Comparison of ENCODE assay signal across 29 cellular contexts in genomic region chr3:38094999-38095398, GRCh38. TPM values are rescaled to one million over a fixed set of nuclear protein-coding genes. Genes with fewer than 3 reads are reported as not detected.
DNase-seq lines count a peak whose midpoint lies in the region; ATAC-seq, FAIRE-seq and TF ChIP-seq lines count a peak whose summit lies in the region.
"Had no signal": no experiment of that assay in that cellular context is flagged by ENCODE, and none has a peak within 500 bp of the region (broad histone marks: within the 10 kb centered on the region; RNA-seq: fewer than 3 reads in every experiment).

No MANE protein-coding gene starts in this region.

- ATAC-seq in IMR-90 (ENCODE audit: low read depth) (no peak), HG03097 (IDR thresholded peaks at IDR 0.05; ENCODE audit: low FRiP score, unreplicated experiment) (no peak), omental fat pad (ENCODE audit: low FRiP score) (no peak), HG03520 (IDR thresholded peaks at IDR 0.05; ENCODE audit: unreplicated experiment) (no peak)
- no peak for ATAC-seq in stimulated activated effector memory CD8-positive, alpha-beta T cell treated with anti-CD3 and anti-CD28 coated beads, Interleukin-12 subunit alpha, Interleukin-12 subunit beta, amount 100 ng/mL, for 72 hours
- ATAC-seq: A549, GM23338 had no signal

- TF ChIP-seq CTCF in IMR-90 (conservative IDR thresholded peaks at IDR 0.05; ENCODE audit: low read depth, low read length), result no peak
- no peak for TF ChIP-seq CTCF in bronchial epithelial cell (IDR thresholded peaks at IDR 0.05; ENCODE audit: insufficient read depth, low read length, severe bottlenecking)
- no peak for TF ChIP-seq CTCF in H1 (IDR thresholded peaks at IDR 0.05; ENCODE audit: control extremely low read depth in 1 of 3, insufficient read depth in 1 of 3, low read depth in 1 of 3, low read length in 3 of 3)
- TF ChIP-seq CTCF in omental fat pad (IDR thresholded peaks at IDR 0.05), result no peak

- H3K18ac ChIP-seq in IMR-90 (ENCODE audit: low read depth, low read length) (no peak overlapping the region), H1 (ENCODE audit: extremely low read depth, low read length) (no peak overlapping the region)

- no peaks in the 10 kb centered on the region for H3K9me1 ChIP-seq in IMR-90 (ENCODE audit: insufficient read depth, low read length)

- H3K9me3 Mint-ChIP-seq in stimulated activated effector memory CD8-positive, alpha-beta T cell treated with anti-CD3 and anti-CD28 coated beads, Interleukin-12 subunit alpha, Interleukin-12 subunit beta, amount 100 ng/mL, for 72 hours, result no peaks in the 10 kb centered on the region
- H3K9me3 Mint-ChIP-seq: CD14-positive monocyte; CD4-positive, alpha-beta T cell; CD8-positive, alpha-beta memory T cell; GM23338; HFFc6 had no signal

- intact Hi-C loops in IMR-90 (cut with micrococcal nuclease), result no loop called here

- TF ChIP-seq POLR2A in IMR-90 (IDR thresholded peaks at IDR 0.05; ENCODE audit: low read depth, low read length) (no peak), H1 (IDR thresholded peaks at IDR 0.05; ENCODE audit: control extremely low read depth in 1 of 2, low read depth in 2 of 2, low read length in 2 of 2) (no peak)

- DNase-seq in IMR-90 (no peak), bronchial epithelial cell (ENCODE audit: low read depth) (no peak), H1 (ENCODE audit: low read depth in 1 of 2, low spot score in 2 of 2) (no peak), omental fat pad (ENCODE audit: low spot score) (no peak)
- no peak for DNase-seq in stimulated activated effector memory CD8-positive, alpha-beta T cell treated with anti-CD3 and anti-CD28 coated beads, Interleukin-12 subunit alpha, Interleukin-12 subunit beta, amount 100 ng/mL, for 72 hours (ENCODE audit: low spot score in 2 of 2)
- DNase-seq: 8988T; ACHN; AML-193; BE2C; Calu3; CD4-positive, alpha-beta T cell; CD8-positive, alpha-beta memory T cell; COR-L47; DMS53; DMS79 treated with DMSO at 0.1 percent for 48 hours; GF-D8; HFFc6 had no signal

- no peaks in the 10 kb centered on the region for H3K79me2 ChIP-seq in H1 (ENCODE audit: control insufficient read depth in 1 of 2, insufficient read depth in 2 of 2, low read length in 2 of 2)

- peak; percentile 73 for FAIRE-seq in bronchial epithelial cell (lab: Jason Lieb, UNC)
- FAIRE-seq in H1 (lab: Jason Lieb, UNC), result no peak
- FAIRE-seq: A549, GM12891, GM18507, H54 had no signal

- H3K79me1 ChIP-seq in IMR-90 (ENCODE audit: low read depth in 1 of 2, low read length in 2 of 2) (no peaks in the 10 kb centered on the region), H1 (ENCODE audit: low read depth, low read length) (no peaks in the 10 kb centered on the region)

- H3K23ac ChIP-seq in IMR-90 (ENCODE audit: low read depth, low read length) (no peak overlapping the region), H1 (ENCODE audit: insufficient read length) (no peak overlapping the region)

- H4K8ac ChIP-seq in IMR-90 (ENCODE audit: low read depth in 2 of 2, low read length in 2 of 2), result no peak overlapping the region
- H4K8ac ChIP-seq in H1 (ENCODE audit: extremely low read depth, insufficient read depth, low read length), result no peak overlapping the region

- BruUV-seq in IMR-90 (replicated peaks; lab: Mats Ljungman, UMichigan), result no TSS peak

- no peak overlapping the region for H3K4me3 ChIP-seq in IMR-90 (ENCODE audit: insufficient read depth, low read depth, low read length)
- no peak overlapping the region for H3K4me3 ChIP-seq in bronchial epithelial cell (ENCODE audit: low read depth, low read length)
- no peak overlapping the region for H3K4me3 ChIP-seq in H1 (ENCODE audit: extremely low read depth in 1 of 4, insufficient read depth in 2 of 4, low read depth in 3 of 4, low read length in 4 of 4)
- H3K4me3 ChIP-seq: A549; BLaER1 treated with 17β-estradiol and CSF1 and Interleukin-3, amounts not matched to agents 10 nM and 100 nM; GM23338; HAP-1 had no signal

- H3K4me2 ChIP-seq in IMR-90 (ENCODE audit: low read depth, low read length) (no peak overlapping the region), H1 (ENCODE audit: insufficient read depth in 1 of 2, low read depth in 2 of 2, low read length in 2 of 2) (no peak overlapping the region)
- H3K4me2 ChIP-seq: A549, GM23338 had no signal

- no peak overlapping the region for H3K14ac ChIP-seq in IMR-90 (replicated peaks; ENCODE audit: low read depth, low read length)
- H3K14ac ChIP-seq in H1 (ENCODE audit: insufficient read length), result no peak overlapping the region

- no peak for TF ChIP-seq EP300 in H1 (IDR thresholded peaks at IDR 0.05; ENCODE audit: borderline replicate concordance in 1 of 2, low read depth in 2 of 2, low read length in 2 of 2)

- no peak overlapping the region for H2BK12ac ChIP-seq in H1 (ENCODE audit: low read depth, low read length)

- H2BK15ac ChIP-seq in IMR-90 (ENCODE audit: low read depth, low read length) (no peak overlapping the region), H1 (ENCODE audit: low read length) (0 out of 2 replicates have a peak overlapping the region, but pooled peaks have one; percentile 46)

- no peak overlapping the region for H2BK20ac ChIP-seq in IMR-90 (ENCODE audit: low read depth, low read length)
- no peak overlapping the region for H2BK20ac ChIP-seq in H1 (ENCODE audit: low read length)

- peaks cover 56% of the 10 kb centered on the region for H3K27me3 ChIP-seq in IMR-90 (ENCODE audit: control insufficient read depth, insufficient read depth, low read length)
- H3K27me3 ChIP-seq in bronchial epithelial cell (ENCODE audit: control insufficient read depth, insufficient read depth, low read length), result peaks cover 9% of the 10 kb centered on the region
- H3K27me3 ChIP-seq in H1 (replicated peaks in 1 of 4; ENCODE audit: control insufficient read depth in 3 of 4, extremely low read depth in 1 of 4, insufficient read depth in 3 of 4, low read length in 3 of 4), result peaks cover 0 to 2% (median 0%) of the 10 kb centered on the region in 4 experiments; a peak in 1 of 7 replicates
- H3K27me3 ChIP-seq: BE2C; BLaER1 treated with 17β-estradiol and CSF1 and Interleukin-3, amounts not matched to agents 10 nM and 100 nM had no signal

- POLR2A ChIA-PET in IMR-90 (lab: Charles Lee; ENCODE audit: unreplicated experiment), result no interaction called here
- POLR2A ChIA-PET in H1 (lab: Charles Lee; ENCODE audit: partially characterized antibody), result no interaction called here

- no peaks in the 10 kb centered on the region for H3K23me2 ChIP-seq in H1 (ENCODE audit: low read depth, low read length)

- H2BK120ac ChIP-seq in IMR-90 (ENCODE audit: low read depth, low read length) (no peak overlapping the region), H1 (replicated peaks; ENCODE audit: low read depth, low read length) (no peak overlapping the region)

- no peaks in the 10 kb centered on the region; the same call in 1 of the 2 replicates for H4K20me1 ChIP-seq in IMR-90 (ENCODE audit: insufficient read depth, low read length)
- H4K20me1 ChIP-seq in H1 (replicated peaks in 1 of 2; ENCODE audit: control insufficient read depth in 1 of 2, insufficient read depth in 2 of 2, low read length in 2 of 2), result no peaks in the 10 kb centered on the region
- H4K20me1 ChIP-seq: BLaER1 treated with 17β-estradiol and CSF1 and Interleukin-3, amounts not matched to agents 10 nM and 100 nM had no signal

- WGBS in IMR-90 (ENCODE audit: extremely low coverage in 2 of 2, insufficient read length in 1 of 2), 2 experiments, result no CpG with 5 or more reads among the region's 3 CpGs
- WGBS in H1 (ENCODE audit: extremely low coverage in 1 of 2, insufficient coverage in 1 of 2, insufficient read length in 1 of 2, insufficient replicate concordance in 2 of 2, low coverage in 1 of 2, low lambda C conversion rate in 2 of 2, missing lambda C conversion rate in 1 of 2), 2 experiments, result 87% methylated on average over 3 of the region's 3 CpGs; no CpG with 5 or more reads in 1 of the 2 experiments

- in situ Hi-C loops in IMR-90 (cut with MboI; ENCODE audit: low sequenced_read_pairs), result no loop called here

- H3K27ac Mint-ChIP-seq in stimulated activated effector memory CD8-positive, alpha-beta T cell treated with anti-CD3 and anti-CD28 coated beads, Interleukin-12 subunit alpha, Interleukin-12 subunit beta, amount 100 ng/mL, for 72 hours, result peak overlapping the region; percentile 45
- H3K27ac Mint-ChIP-seq: CD4-positive, alpha-beta T cell; CD8-positive, alpha-beta memory T cell; GM23338; HFFc6 had no signal

- H2BK5ac ChIP-seq in IMR-90 (ENCODE audit: low read depth, low read length, poor library complexity, severe bottlenecking) (no peak overlapping the region), H1 (ENCODE audit: low read depth, low read length) (no peak overlapping the region)

- H3K36me3 Mint-ChIP-seq in stimulated activated effector memory CD8-positive, alpha-beta T cell treated with anti-CD3 and anti-CD28 coated beads, Interleukin-12 subunit alpha, Interleukin-12 subunit beta, amount 100 ng/mL, for 72 hours, result no peaks in the 10 kb centered on the region
- H3K36me3 Mint-ChIP-seq: CD14-positive monocyte; CD8-positive, alpha-beta memory T cell had no signal

- dilution Hi-C loops in IMR-90 (cut with HindIII; ENCODE audit: low sequenced_read_pairs, unreplicated experiment), result no loop called here

- H3K36me3 ChIP-seq in IMR-90 (ENCODE audit: control insufficient read depth, insufficient read depth, low read length) (no peaks in the 10 kb centered on the region), bronchial epithelial cell (ENCODE audit: control insufficient read depth, insufficient read depth, low read length) (no peaks in the 10 kb centered on the region), H1 (ENCODE audit: control insufficient read depth in 2 of 4, insufficient read depth in 4 of 4, low read length in 3 of 4) (no peaks in the 10 kb centered on the region)
- H3K36me3 ChIP-seq: BE2C; BLaER1 treated with 17β-estradiol and CSF1 and Interleukin-3, amounts not matched to agents 10 nM and 100 nM; HAP-1 had no signal

- H3K56ac ChIP-seq in IMR-90 (ENCODE audit: extremely low read depth, insufficient read depth, low read length) (no peak overlapping the region), H1 (replicated peaks; ENCODE audit: insufficient read length, low read depth, low read length) (no peak overlapping the region)

- CTCF ChIA-PET in IMR-90 (lab: Yijun Ruan, JAX) (no interaction called here), H1 (lab: Charles Lee; ENCODE audit: partially characterized antibody) (interaction anchor here (0.5 to 4.0 kb wide), 5 partner anchors 9 to 820 kb away, joined by 3 to 10 read pairs (median 4); no protein-coding TSS in a partner anchor)

- H4K5ac ChIP-seq in IMR-90 (ENCODE audit: low read depth, low read length) (no peak overlapping the region), H1 (ENCODE audit: insufficient read length, low read depth, low read length) (no peak overlapping the region)

- H3K4me1 Mint-ChIP-seq in stimulated activated effector memory CD8-positive, alpha-beta T cell treated with anti-CD3 and anti-CD28 coated beads, Interleukin-12 subunit alpha, Interleukin-12 subunit beta, amount 100 ng/mL, for 72 hours, result no peaks in the 10 kb centered on the region
- H3K4me1 Mint-ChIP-seq: CD8-positive, alpha-beta memory T cell had no signal

- H2AK5ac ChIP-seq in IMR-90 (ENCODE audit: low read depth, low read length), result no peak overlapping the region
- no peak overlapping the region for H2AK5ac ChIP-seq in H1 (ENCODE audit: low read depth, low read length)

- peak overlapping the region; percentile 63 for H2AK9ac ChIP-seq in IMR-90 (replicated peaks; ENCODE audit: low read depth, low read length, poor library complexity)

- H4K91ac ChIP-seq in IMR-90 (ENCODE audit: insufficient read depth, low read depth, low read length) (no peak overlapping the region), H1 (replicated peaks; ENCODE audit: insufficient read length, low read length) (no peak overlapping the region)

- no peak overlapping the region for H2AFZ ChIP-seq in IMR-90 (replicated peaks; ENCODE audit: low read length, poor library complexity)
- no peak overlapping the region for H2AFZ ChIP-seq in H1 (ENCODE audit: low read length)
- H2AFZ ChIP-seq: GM23338 had no signal

- H3K4me1 ChIP-seq in IMR-90 (ENCODE audit: control insufficient read depth, insufficient read depth, low read length) (no peaks in the 10 kb centered on the region), H1 (replicated peaks in 1 of 4; ENCODE audit: control insufficient read depth in 3 of 4, insufficient read depth in 4 of 4, low read length in 3 of 4) (peaks cover 2 to 11% (median 3%) of the 10 kb centered on the region in 4 experiments; a peak in 6 of 7 replicates)
- H3K4me1 ChIP-seq: A549, BE2C, HAP-1 had no signal

- no peak overlapping the region for H3K27ac ChIP-seq in IMR-90 (ENCODE audit: insufficient read depth, low read length)
- H3K27ac ChIP-seq in H1 (ENCODE audit: low read depth, low read length), result no peak overlapping the region
- H3K27ac ChIP-seq: A549; BLaER1 treated with 17β-estradiol and CSF1 and Interleukin-3, amounts not matched to agents 10 nM and 100 nM had no signal

- H3K9me3 ChIP-seq in IMR-90 (ENCODE audit: control insufficient read depth, insufficient read depth, low read length) (no peaks in the 10 kb centered on the region), H1 (ENCODE audit: insufficient read depth in 2 of 2, low read depth in 1 of 2, low read length in 1 of 2) (no peaks in the 10 kb centered on the region)
- H3K9me3 ChIP-seq: A549; BE2C; BLaER1 treated with 17β-estradiol and CSF1 and Interleukin-3, amounts not matched to agents 10 nM and 100 nM; HAP-1 had no signal

- no peak overlapping the region for H3K4me3 Mint-ChIP-seq in stimulated activated effector memory CD8-positive, alpha-beta T cell treated with anti-CD3 and anti-CD28 coated beads, Interleukin-12 subunit alpha, Interleukin-12 subunit beta, amount 100 ng/mL, for 72 hours
- H3K4me3 Mint-ChIP-seq: CD14-positive monocyte; CD4-positive, alpha-beta T cell; CD8-positive, alpha-beta memory T cell; GM23338; HFFc6 had no signal

- no peak overlapping the region for H3K9ac ChIP-seq in IMR-90 (ENCODE audit: low read depth, low read length)
- no peak overlapping the region for H3K9ac ChIP-seq in H1 (replicated peaks in 1 of 4; ENCODE audit: extremely low read depth in 1 of 4, low read depth in 3 of 4, low read length in 3 of 4)
- H3K9ac ChIP-seq: BLaER1 treated with 17β-estradiol and CSF1 and Interleukin-3, amounts not matched to agents 10 nM and 100 nM had no signal

- TF ChIP-seq RAD21 in IMR-90 (IDR thresholded peaks at IDR 0.05; ENCODE audit: low read length) (no peak), H1 (IDR thresholded peaks at IDR 0.05 in 1 of 2, conservative IDR thresholded peaks at IDR 0.05 in 1 of 2; ENCODE audit: low read depth in 2 of 2, low read length in 2 of 2) (no peak)

- H3K4ac ChIP-seq in IMR-90 (ENCODE audit: low read depth, low read length) (no peak overlapping the region), H1 (replicated peaks; ENCODE audit: insufficient read length, low read depth, low read length) (no peak overlapping the region)

RNA-seq across cellular contexts. Expression of gene ACAA1, which starts 41.9 kb away (rescaled TPM):
- total RNA-seq in IMR-90 (2012; rRNA removed) (19.4 and 30.8 TPM in 2 replicates), bronchial epithelial cell (54.2 and 82.2 TPM in 2 replicates), omental fat pad (10 to 100 TPM; 48.1 to 69.5 (median 62.5) TPM)
- polyA plus RNA-seq in IMR-90 (2012; rRNA removed) (62.4 and 69.4 TPM in 2 replicates), H1 (2011; rRNA removed) (23.1 and 27.4 TPM in 2 replicates)
- polyA plus RNA-seq in IMR-90 (2012; cell fraction: cytosol; rRNA removed), result 40.6 and 50.8 TPM in 2 replicates
- polyA plus RNA-seq in IMR-90 (2012; cell fraction: nucleus; rRNA removed; ENCODE audit: low replicate concordance), result 134 and 252 TPM in 2 replicates
- 31.9 and 34.8 TPM in 2 replicates for total RNA-seq in H1 (2021; fragmentation: NEBNext Ultra II Directional; extraction: Animal tissue kit (Norgen Biotek cat#: 25700))
- 36.1 TPM for polyA plus RNA-seq in H1 (2011; cell fraction: cytosol; rRNA removed)
- polyA plus RNA-seq in H1 (2011; cell fraction: nucleus; rRNA removed), result 70.1 TPM
- polyA plus RNA-seq in H1 (2012, experiment 1 of 2), result 27.7 to 33.5 TPM (median 31.4 TPM) in 4 replicates
- 15.4 TPM for polyA plus RNA-seq in H1 (2012, experiment 2 of 2)
- 17.8 TPM for polyA plus RNA-seq in H1 (2013, experiment 1 of 2)
- polyA plus RNA-seq in H1 (2013, experiment 2 of 2), result 18.3 TPM
- polyA minus RNA-seq in H1 (2011; rRNA and poly(A)+ RNA removed), result 30.1 and 33.4 TPM in 2 replicates
- polyA minus RNA-seq in H1 (2011; cell fraction: cytosol; rRNA and poly(A)+ RNA removed), result 17.3 TPM
- polyA minus RNA-seq in H1 (2011; cell fraction: nucleus; rRNA and poly(A)+ RNA removed), result 72.6 TPM

RNA-seq across cellular contexts. Expression of gene MYD88, which starts 43.5 kb away (rescaled TPM):
- total RNA-seq in IMR-90 (2012; rRNA removed) (9.3 and 10.8 TPM in 2 replicates), bronchial epithelial cell (14.7 and 21.5 TPM in 2 replicates), omental fat pad (10 to 100 TPM; 37.6 to 78.0 (median 53.6) TPM)
- polyA plus RNA-seq in IMR-90 (2012; rRNA removed) (34.4 and 39.8 TPM in 2 replicates), H1 (2011; rRNA removed) (22.5 and 31.1 TPM in 2 replicates)
- 30.6 and 68.8 TPM in 2 replicates for polyA plus RNA-seq in IMR-90 (2012; cell fraction: cytosol; rRNA removed)
- 18.4 and 27.6 TPM in 2 replicates for polyA plus RNA-seq in IMR-90 (2012; cell fraction: nucleus; rRNA removed; ENCODE audit: low replicate concordance)
- total RNA-seq in H1 (2021; fragmentation: NEBNext Ultra II Directional; extraction: Animal tissue kit (Norgen Biotek cat#: 25700)), result 19.7 and 22.1 TPM in 2 replicates
- polyA plus RNA-seq in H1 (2011; cell fraction: cytosol; rRNA removed), result 24.4 TPM
- 31.6 TPM for polyA plus RNA-seq in H1 (2011; cell fraction: nucleus; rRNA removed)
- 19.8 to 24.7 TPM (median 21.4 TPM) in 4 replicates for polyA plus RNA-seq in H1 (2012, experiment 1 of 2)
- 23.3 TPM for polyA plus RNA-seq in H1 (2012, experiment 2 of 2)
- 19.7 TPM for polyA plus RNA-seq in H1 (2013, experiment 1 of 2)
- 19.4 TPM for polyA plus RNA-seq in H1 (2013, experiment 2 of 2)
- 32.9 and 47.0 TPM in 2 replicates for polyA minus RNA-seq in H1 (2011; rRNA and poly(A)+ RNA removed)
- polyA minus RNA-seq in H1 (2011; cell fraction: cytosol; rRNA and poly(A)+ RNA removed), result 17.0 TPM
- polyA minus RNA-seq in H1 (2011; cell fraction: nucleus; rRNA and poly(A)+ RNA removed), result 14.5 TPM
- total RNA-seq: G401 had no signal

RNA-seq across cellular contexts. Expression of gene DLEC1, which starts 56.0 kb away (rescaled TPM):
- not detected in 2 replicates for total RNA-seq in IMR-90 (2012; rRNA removed)
- polyA plus RNA-seq in IMR-90 (2012; rRNA removed), result 0.03 TPM in 1 of 2 replicates, not detected in the other
- polyA plus RNA-seq in IMR-90 (2012; cell fraction: cytosol; rRNA removed), result not detected in 2 replicates
- 0.17 and 0.18 TPM in 2 replicates for polyA plus RNA-seq in IMR-90 (2012; cell fraction: nucleus; rRNA removed; ENCODE audit: low replicate concordance)
- total RNA-seq in bronchial epithelial cell, result 0.26 TPM in 2 replicates
- 0.75 and 0.76 TPM in 2 replicates for total RNA-seq in H1 (2021; fragmentation: NEBNext Ultra II Directional; extraction: Animal tissue kit (Norgen Biotek cat#: 25700))
- 0.26 and 0.36 TPM in 2 replicates for polyA plus RNA-seq in H1 (2011; rRNA removed)
- 0.31 TPM for polyA plus RNA-seq in H1 (2011; cell fraction: cytosol; rRNA removed)
- polyA plus RNA-seq in H1 (2011; cell fraction: nucleus; rRNA removed), result 3.0 TPM
- polyA plus RNA-seq in H1 (2012, experiment 1 of 2), result 0.43 to 0.87 TPM (median 0.62 TPM) in 4 replicates
- 0.29 TPM for polyA plus RNA-seq in H1 (2012, experiment 2 of 2)
- 1.4 TPM for polyA plus RNA-seq in H1 (2013, experiment 1 of 2)
- 0.17 TPM for polyA plus RNA-seq in H1 (2013, experiment 2 of 2)
- polyA minus RNA-seq in H1 (2011; rRNA and poly(A)+ RNA removed), result 0.63 and 1.4 TPM in 2 replicates
- polyA minus RNA-seq in H1 (2011; cell fraction: cytosol; rRNA and poly(A)+ RNA removed), result 0.29 TPM
- 3.0 TPM for polyA minus RNA-seq in H1 (2011; cell fraction: nucleus; rRNA and poly(A)+ RNA removed)
- total RNA-seq in omental fat pad, result 1 to 10 TPM in 3 of 4 donors, under 1 TPM in 1; 0.47 to 5.5 (median 1.4) TPM
- total RNA-seq: Daoy, G401 had no signal
